8 cellular contexts compared by ENCODE assay signal in the genomic region with DNA sequence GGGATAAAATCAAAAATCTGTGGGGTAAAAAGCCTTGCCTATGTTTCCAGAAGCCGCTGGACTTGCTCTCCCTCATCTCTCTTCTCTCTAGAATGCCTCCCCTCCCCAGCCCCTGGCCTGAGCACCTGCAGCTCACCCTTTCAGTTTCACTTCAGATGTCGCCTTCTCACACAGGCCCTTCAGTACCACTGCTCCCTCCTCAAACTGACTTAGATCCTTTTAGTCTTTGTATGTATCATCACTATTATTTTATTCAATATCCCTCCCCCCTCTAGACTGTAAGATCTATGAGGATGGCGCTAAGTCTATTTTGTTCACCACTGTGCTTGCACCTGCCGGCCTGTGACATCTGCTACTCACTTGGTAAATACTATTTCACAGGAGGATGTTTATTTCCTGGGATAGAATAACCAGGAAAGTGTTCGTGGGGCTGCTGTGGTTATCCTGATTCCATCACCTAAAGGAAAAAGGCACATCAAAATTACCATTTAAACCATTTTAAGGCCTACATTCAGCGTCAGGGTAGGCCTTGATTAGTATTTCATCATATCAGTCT.
DNase-seq lines count a peak whose midpoint lies in the region; ATAC-seq and FAIRE-seq lines count a peak whose summit lies in the region.

No MANE protein-coding gene starts in this region.

- peak overlapping the region; percentile 85 for H3K27ac Mint-ChIP-seq in activated CD4-positive, alpha-beta T cell treated with anti-CD3 and anti-CD28 coated beads, Interleukin-2, amount 10 ng/mL, durations not matched to agents 24 days and 14 days

- H3K27ac ChIP-seq in BLaER1, result no peak overlapping the region

- no peaks in the 10 kb centered on the region for H4K20me1 ChIP-seq in BLaER1

- H3K9ac ChIP-seq in BLaER1, result no peak overlapping the region

- H3K27me3 Mint-ChIP-seq in activated CD4-positive, alpha-beta T cell treated with anti-CD3 and anti-CD28 coated beads, Interleukin-2, amount 10 ng/mL, durations not matched to agents 24 days and 14 days, result no peaks in the 10 kb centered on the region

- peak overlapping the region; percentile 80 for H3K4me3 Mint-ChIP-seq in activated CD4-positive, alpha-beta T cell treated with anti-CD3 and anti-CD28 coated beads, Interleukin-2, amount 10 ng/mL, durations not matched to agents 24 days and 14 days

- H3K27me3 ChIP-seq in BLaER1, result no peaks in the 10 kb centered on the region

- H3K4me1 Mint-ChIP-seq in activated CD4-positive, alpha-beta T cell treated with anti-CD3 and anti-CD28 coated beads, Interleukin-2, amount 10 ng/mL, durations not matched to agents 24 days and 14 days, result peaks cover 14% of the 10 kb centered on the region

- ATAC-seq in GM19324 (IDR thresholded peaks at IDR 0.05; ENCODE audit: low FRiP score, unreplicated experiment), result peak; percentile 89
- ATAC-seq in HG03432 (IDR thresholded peaks at IDR 0.05; ENCODE audit: unreplicated experiment), result peak; percentile 90

- no peaks in the 10 kb centered on the region for H3K9me3 Mint-ChIP-seq in activated CD4-positive, alpha-beta T cell treated with anti-CD3 and anti-CD28 coated beads, Interleukin-2, amount 10 ng/mL, durations not matched to agents 24 days and 14 days

- intact Hi-C loops in activated CD4-positive, alpha-beta T cell treated with anti-CD3 and anti-CD28 coated beads, Interleukin-2, amount 10 ng/mL, durations not matched to agents 24 days and 14 days (cut with micrococcal nuclease), result loop anchor here (5.0 to 10.0 kb wide), 2 partner anchors 36 to 119 kb away; partner anchors contain the start of gene MRTFB

- peak; percentile 85 for DNase-seq in activated CD4-positive, alpha-beta T cell treated with anti-CD3 and anti-CD28 coated beads, Interleukin-2, amount 10 ng/mL, durations not matched to agents 24 days and 14 days
- DNase-seq in stimulated activated CD4-positive, alpha-beta T cell treated with anti-CD3 and anti-CD28 coated beads, Interleukin-4, amount 100 ng/mL, for 1 hour, result peak; percentile 17
- no peak for DNase-seq in RCC 7860 (ENCODE audit: low spot score)
- DNase-seq in KG1 (lab: John Stamatoyannopoulos, UW), result no peak
- no peak for DNase-seq in pons (ENCODE audit: low spot score)

- no peak overlapping the region for H3K4me3 ChIP-seq in BLaER1

- H3K4me1 ChIP-seq in BLaER1, result peaks cover 24% of the 10 kb centered on the region

- peaks cover 3% of the 10 kb centered on the region for H3K36me3 Mint-ChIP-seq in activated CD4-positive, alpha-beta T cell treated with anti-CD3 and anti-CD28 coated beads, Interleukin-2, amount 10 ng/mL, durations not matched to agents 24 days and 14 days (ENCODE audit: low read depth)

- H3K4me2 ChIP-seq in BLaER1, result peak overlapping the region; percentile 27

- FAIRE-seq in RCC 7860 (lab: Jason Lieb, UNC), result no peak

- H3K9me3 ChIP-seq in BLaER1, result peaks cover 12% of the 10 kb centered on the region

- H3K36me3 ChIP-seq in BLaER1, result 0 out of 2 replicates have a peak, but pooled peaks cover 2% of the 10 kb centered on the region

Comparison
In these comparisons a context has a peak if more than half of its experiments do, and no peak if none do; other contexts are left out.
1. DNase-seq: peak in activated CD4-positive, alpha-beta T cell treated with anti-CD3 and anti-CD28 coated beads, Interleukin-2, amount 10 ng/mL, durations not matched to agents 24 days and 14 days (single experiment) and stimulated activated CD4-positive, alpha-beta T cell treated with anti-CD3 and anti-CD28 coated beads, Interleukin-4, amount 100 ng/mL, for 1 hour (single experiment); none in RCC 7860 (single experiment), KG1 (single experiment) and pons (single experiment).